In the genomic region with DNA sequence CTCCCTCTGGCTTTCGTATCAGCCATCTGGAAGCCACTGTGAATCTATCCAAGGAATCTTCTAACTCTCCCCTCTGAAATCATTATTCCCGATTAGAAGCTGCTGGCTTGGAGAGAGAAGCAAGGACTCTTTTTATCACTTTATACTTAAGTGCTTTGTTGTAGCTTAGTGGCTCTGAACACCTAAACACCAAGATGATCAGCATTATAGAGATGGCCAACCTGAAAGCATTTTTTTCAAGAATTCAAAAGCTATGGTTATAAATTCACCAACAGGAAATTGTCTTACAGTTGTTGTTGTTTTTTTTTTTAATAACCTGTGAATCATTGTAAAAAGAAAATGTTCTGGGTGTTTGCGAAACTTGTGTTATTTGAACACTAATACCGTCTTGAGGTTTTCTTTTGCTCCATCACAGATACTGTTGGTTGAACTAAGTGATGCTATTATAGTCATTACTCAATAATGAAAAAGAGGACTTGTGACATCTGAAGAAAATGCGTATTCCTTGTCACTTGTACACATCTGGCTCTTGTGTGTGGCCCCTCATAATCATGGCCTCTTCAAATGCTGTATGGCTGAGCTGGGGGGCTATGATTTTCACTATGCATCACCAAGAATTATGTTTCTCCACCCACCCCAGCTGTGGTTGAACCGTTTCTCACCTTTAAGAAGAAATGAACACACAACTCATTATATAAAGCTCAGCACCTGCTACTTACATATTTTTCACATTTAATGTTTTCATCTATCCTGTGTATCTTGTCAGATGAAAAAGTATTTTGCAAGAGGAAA, we compare ENCODE assay signal across 1 cellular context.
TF ChIP-seq lines count a peak whose summit lies in the region.

No MANE protein-coding gene starts in this region.

TF ChIP-seq in SK-N-SH, 30 proteins besides CTCF, POLR2A, EP300 and RAD21 (continued from another document):
- TF ChIP-seq, protein P1, sequence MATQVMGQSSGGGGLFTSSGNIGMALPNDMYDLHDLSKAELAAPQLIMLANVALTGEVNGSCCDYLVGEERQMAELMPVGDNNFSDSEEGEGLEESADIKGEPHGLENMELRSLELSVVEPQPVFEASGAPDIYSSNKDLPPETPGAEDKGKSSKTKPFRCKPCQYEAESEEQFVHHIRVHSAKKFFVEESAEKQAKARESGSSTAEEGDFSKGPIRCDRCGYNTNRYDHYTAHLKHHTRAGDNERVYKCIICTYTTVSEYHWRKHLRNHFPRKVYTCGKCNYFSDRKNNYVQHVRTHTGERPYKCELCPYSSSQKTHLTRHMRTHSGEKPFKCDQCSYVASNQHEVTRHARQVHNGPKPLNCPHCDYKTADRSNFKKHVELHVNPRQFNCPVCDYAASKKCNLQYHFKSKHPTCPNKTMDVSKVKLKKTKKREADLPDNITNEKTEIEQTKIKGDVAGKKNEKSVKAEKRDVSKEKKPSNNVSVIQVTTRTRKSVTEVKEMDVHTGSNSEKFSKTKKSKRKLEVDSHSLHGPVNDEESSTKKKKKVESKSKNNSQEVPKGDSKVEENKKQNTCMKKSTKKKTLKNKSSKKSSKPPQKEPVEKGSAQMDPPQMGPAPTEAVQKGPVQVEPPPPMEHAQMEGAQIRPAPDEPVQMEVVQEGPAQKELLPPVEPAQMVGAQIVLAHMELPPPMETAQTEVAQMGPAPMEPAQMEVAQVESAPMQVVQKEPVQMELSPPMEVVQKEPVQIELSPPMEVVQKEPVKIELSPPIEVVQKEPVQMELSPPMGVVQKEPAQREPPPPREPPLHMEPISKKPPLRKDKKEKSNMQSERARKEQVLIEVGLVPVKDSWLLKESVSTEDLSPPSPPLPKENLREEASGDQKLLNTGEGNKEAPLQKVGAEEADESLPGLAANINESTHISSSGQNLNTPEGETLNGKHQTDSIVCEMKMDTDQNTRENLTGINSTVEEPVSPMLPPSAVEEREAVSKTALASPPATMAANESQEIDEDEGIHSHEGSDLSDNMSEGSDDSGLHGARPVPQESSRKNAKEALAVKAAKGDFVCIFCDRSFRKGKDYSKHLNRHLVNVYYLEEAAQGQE (IDR thresholded peaks at IDR 0.05; ENCODE audit: low read depth, low read length) = no peak
- TF ChIP-seq POLR2AphosphoS5 (IDR thresholded peaks at IDR 0.05; ENCODE audit: low read depth, low read length) = no peak
- TF ChIP-seq MXI1 (IDR thresholded peaks at IDR 0.05; ENCODE audit: low read depth, low read length) = no peak
- TF ChIP-seq JUND (IDR thresholded peaks at IDR 0.05) = no peak
- TF ChIP-seq FOSL2 (IDR thresholded peaks at IDR 0.05; ENCODE audit: borderline replicate concordance, low read depth) = no peak
- TF ChIP-seq SMC3 (IDR thresholded peaks at IDR 0.05; ENCODE audit: low read depth, low read length) = no peak
- TF ChIP-seq MEF2A (IDR thresholded peaks at IDR 0.05; ENCODE audit: borderline replicate concordance, low read depth) = no peak
- no peak for TF ChIP-seq ELF1 (IDR thresholded peaks at IDR 0.05)
- TF ChIP-seq RCOR1 (IDR thresholded peaks at IDR 0.05; ENCODE audit: low read length) = no peak
- TF ChIP-seq, protein P2, sequence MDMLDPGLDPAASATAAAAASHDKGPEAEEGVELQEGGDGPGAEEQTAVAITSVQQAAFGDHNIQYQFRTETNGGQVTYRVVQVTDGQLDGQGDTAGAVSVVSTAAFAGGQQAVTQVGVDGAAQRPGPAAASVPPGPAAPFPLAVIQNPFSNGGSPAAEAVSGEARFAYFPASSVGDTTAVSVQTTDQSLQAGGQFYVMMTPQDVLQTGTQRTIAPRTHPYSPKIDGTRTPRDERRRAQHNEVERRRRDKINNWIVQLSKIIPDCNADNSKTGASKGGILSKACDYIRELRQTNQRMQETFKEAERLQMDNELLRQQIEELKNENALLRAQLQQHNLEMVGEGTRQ (IDR thresholded peaks at IDR 0.05; ENCODE audit: borderline replicate concordance, low read depth, low read length) = no peak
